In genomic region chr11:120867531-120867930, GRCh38 we compare ENCODE assay signal across 17 cellular contexts.
"Had no signal": no experiment of that assay in that cellular context is flagged by ENCODE, and none has a peak within 500 bp of the region (broad histone marks: within the 10 kb centered on the region; RNA-seq: fewer than 3 reads in every experiment).

No MANE protein-coding gene starts in this region.

- H3K4me1 ChIP-seq: left lung, tibial artery, uterus had no signal

- ATAC-seq: activated CD4-positive, CD25-positive, alpha-beta regulatory T cell treated with anti-CD3 and anti-CD28 coated beads, Interleukin-2, amount 50 U/mL, for 24 hours; left lung; mucosa of descending colon; naive thymus-derived CD4-positive, alpha-beta T cell; stimulated activated memory B cell treated with anti-CD40 and anti-IgM and Interleukin-4, amounts not matched to agents 10 μg/mL and 1 μg/mL and 100 μg/mL, for 72 hours had no signal

- H3K9me3 ChIP-seq: left lung, mucosa of descending colon, tibial artery, uterus had no signal

- H3K4me1 Mint-ChIP-seq: activated naive CD8-positive, alpha-beta T cell treated with anti-CD3 and anti-CD28 coated beads, Interleukin-2, amount 10 ng/mL, durations not matched to agents 7 days and 5 days had no signal

- H3K27ac ChIP-seq: left lung, tibial artery, uterus had no signal

- H3K4me3 Mint-ChIP-seq: activated naive CD8-positive, alpha-beta T cell treated with anti-CD3 and anti-CD28 coated beads, Interleukin-2, amount 10 ng/mL, durations not matched to agents 7 days and 5 days; activated T-helper 1 cell treated with anti-CD3 and anti-CD28 coated beads, Interleukin-12 subunit alpha, Interleukin-12 subunit beta, Interleukin-2, Interleukin-4 antibody, amounts not matched to agents 30 ng/mL and 10 ng/mL and 1 ng/mL, durations not matched to agents 14 hours and 24 hours and 36 hours; brain; stimulated activated memory B cell treated with anti-CD40 and anti-IgM and Interleukin-4, amounts not matched to agents 10 μg/mL and 1 μg/mL and 100 μg/mL, for 72 hours had no signal

- H3K9me3 Mint-ChIP-seq: activated naive CD8-positive, alpha-beta T cell treated with anti-CD3 and anti-CD28 coated beads, Interleukin-2, amount 10 ng/mL, durations not matched to agents 7 days and 5 days; activated T-helper 1 cell treated with anti-CD3 and anti-CD28 coated beads, Interleukin-12 subunit alpha, Interleukin-12 subunit beta, Interleukin-2, Interleukin-4 antibody, amounts not matched to agents 30 ng/mL and 10 ng/mL and 1 ng/mL, durations not matched to agents 14 hours and 24 hours and 36 hours; brain; stimulated activated memory B cell treated with anti-CD40 and anti-IgM and Interleukin-4, amounts not matched to agents 10 μg/mL and 1 μg/mL and 100 μg/mL, for 72 hours had no signal

- H3K36me3 ChIP-seq: left lung, tibial artery, uterus had no signal

- DNase-seq: activated CD4-positive, alpha-beta T cell treated with anti-CD3 and anti-CD28 coated beads, Interleukin-2, amount 50 U/mL, for 1 hour; activated CD8-positive, alpha-beta memory T cell treated with anti-CD3 and anti-CD28 coated beads for 24 hours; activated naive CD4-positive, alpha-beta T cell; activated naive CD8-positive, alpha-beta T cell treated with anti-CD3 and anti-CD28 coated beads, Interleukin-2, amount 10 ng/mL, durations not matched to agents 7 days and 5 days; cortex of kidney; effector CD4-positive, alpha-beta T cell; hypothalamus; left lung; mucosa of descending colon; naive thymus-derived CD4-positive, alpha-beta T cell; stimulated activated CD4-positive, alpha-beta T cell treated with anti-CD3 and anti-CD28 coated beads, Interleukin-2, amount 100 ng/mL, for 48 hours; tibial artery; uterus had no signal

- H3K27ac Mint-ChIP-seq: activated naive CD8-positive, alpha-beta T cell treated with anti-CD3 and anti-CD28 coated beads, Interleukin-2, amount 10 ng/mL, durations not matched to agents 7 days and 5 days; activated T-helper 1 cell treated with anti-CD3 and anti-CD28 coated beads, Interleukin-12 subunit alpha, Interleukin-12 subunit beta, Interleukin-2, Interleukin-4 antibody, amounts not matched to agents 30 ng/mL and 10 ng/mL and 1 ng/mL, durations not matched to agents 14 hours and 24 hours and 36 hours; naive thymus-derived CD4-positive, alpha-beta T cell; stimulated activated memory B cell treated with anti-CD40 and anti-IgM and Interleukin-4, amounts not matched to agents 10 μg/mL and 1 μg/mL and 100 μg/mL, for 72 hours had no signal

- H3K4me3 ChIP-seq: left lung, mucosa of descending colon, tibial artery, uterus had no signal

- H3K36me3 Mint-ChIP-seq: activated naive CD8-positive, alpha-beta T cell treated with anti-CD3 and anti-CD28 coated beads, Interleukin-2, amount 10 ng/mL, durations not matched to agents 7 days and 5 days; brain; naive thymus-derived CD4-positive, alpha-beta T cell; stimulated activated memory B cell treated with anti-CD40 and anti-IgM and Interleukin-4, amounts not matched to agents 10 μg/mL and 1 μg/mL and 100 μg/mL, for 72 hours had no signal

- H3K27me3 ChIP-seq: uterus had no signal
